In genomic region chr1:2395245-2395644, GRCh38 we compare ENCODE assay signal across 1 cellular context.
TF ChIP-seq lines count a peak whose summit lies in the region.

No MANE protein-coding gene starts in this region.

TF ChIP-seq in K562, 482 proteins besides CTCF, POLR2A, EP300 and RAD21:
- TF ChIP-seq MBD2 (IDR thresholded peaks at IDR 0.05; ENCODE audit: borderline replicate concordance, low read depth): no peak
- no peak for TF ChIP-seq MTF1 (CRISPR knock-in tag; IDR thresholded peaks at IDR 0.05; ENCODE audit: borderline replicate concordance)
- TF ChIP-seq USF1 (CRISPR knock-in tag; IDR thresholded peaks at IDR 0.05): peak; percentile 31; the same call in 1 of the 2 replicates
- peak; percentile 53 for TF ChIP-seq KDM5B (IDR thresholded peaks at IDR 0.05; ENCODE audit: insufficient replicate concordance, low read depth, low read length)
- no peak for TF ChIP-seq BRF2 (IDR thresholded peaks at IDR 0.05; ENCODE audit: borderline replicate concordance, insufficient read depth, insufficient read length)
- TF ChIP-seq RBFOX2 (IDR thresholded peaks at IDR 0.05; ENCODE audit: low read depth, low read length): 0 out of 2 replicates have a peak, but pooled peaks have one; percentile 33
- peak; percentile 61; the same call in 1 of the 2 replicates for TF ChIP-seq POLR2G (IDR thresholded peaks at IDR 0.05; ENCODE audit: low read depth, low read length)
- 0 out of 2 replicates have a peak, but pooled peaks have one; percentile 12 for TF ChIP-seq ARID4B (CRISPR knock-in tag; IDR thresholded peaks at IDR 0.05)
- TF ChIP-seq ZNF764 (CRISPR knock-in tag; IDR thresholded peaks at IDR 0.05; ENCODE audit: low read depth): no peak
- TF ChIP-seq EGR1 (conservative IDR thresholded peaks at IDR 0.05): 0 out of 2 replicates have a peak, but pooled peaks have one; percentile 18
TF ChIP-seq in K562: peak in this region for 6.
